Comparison of ENCODE assay signal across 1 cellular context in genomic region chr9:113742471-113742870, GRCh38.
TF ChIP-seq lines count a peak whose summit lies in the region.

No MANE protein-coding gene starts in this region.

TF ChIP-seq in H1, 55 proteins besides CTCF, POLR2A, EP300 and RAD21:
- TF ChIP-seq RNF2 (IDR thresholded peaks at IDR 0.05; ENCODE audit: borderline replicate concordance, low read depth, low read length, missing control alignments, poor library complexity, severe bottlenecking) (no peak), SIN3A (conservative IDR thresholded peaks at IDR 0.05 in 1 of 2, IDR thresholded peaks at IDR 0.05 in 1 of 2; ENCODE audit: low read depth in 1 of 2, low read length in 2 of 2) (no peak), POLR2AphosphoS5 (IDR thresholded peaks at IDR 0.05; ENCODE audit: low read depth, low read length) (no peak), RFX5 (IDR thresholded peaks at IDR 0.05; ENCODE audit: borderline replicate concordance, low read depth, low read length) (no peak)
